Comparison of ENCODE assay signal across 14 cellular contexts in the genomic region with DNA sequence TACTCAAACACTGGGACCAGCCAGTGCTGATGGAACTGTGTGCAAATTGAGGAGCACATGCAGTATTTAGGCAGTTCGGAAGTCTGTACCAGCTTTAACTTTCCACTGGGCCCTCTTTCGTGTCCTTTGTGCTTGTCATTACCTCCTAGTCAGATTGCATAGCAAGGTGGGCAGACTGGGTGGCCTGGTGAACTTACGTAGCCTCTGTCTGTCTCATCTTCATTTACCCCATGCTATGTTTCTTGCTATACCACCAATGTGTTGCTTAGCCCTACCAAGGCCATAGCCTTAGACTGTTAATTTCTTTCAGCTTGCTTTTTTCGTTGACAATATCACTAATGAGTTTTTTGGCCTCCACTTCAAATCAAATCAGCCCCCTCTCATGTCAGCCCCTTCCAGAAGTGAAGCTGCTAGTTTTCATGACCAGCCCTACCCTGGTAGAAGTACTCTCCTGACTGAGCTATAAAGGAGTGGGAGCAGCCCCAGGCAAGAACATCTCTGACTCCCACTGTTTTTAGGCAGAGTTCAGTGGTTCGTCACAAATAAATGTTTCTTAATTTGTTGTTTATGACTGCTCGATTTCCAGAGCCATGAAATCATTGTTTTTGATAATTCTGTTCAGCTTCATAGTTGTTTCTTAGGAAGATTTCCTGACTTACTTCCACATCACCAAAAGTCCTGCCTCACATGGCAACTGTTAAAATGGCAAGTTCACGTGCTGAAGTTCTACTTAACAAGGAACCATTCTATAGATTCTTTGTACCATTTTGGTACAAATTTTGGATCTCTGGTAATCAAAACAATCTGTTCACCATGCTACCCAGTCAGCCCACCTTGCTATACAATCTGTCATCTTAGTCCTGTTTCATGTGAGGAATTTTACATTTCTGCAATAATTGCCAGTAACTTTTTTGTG. TPM values are rescaled to one million over a fixed set of nuclear protein-coding genes. Genes with fewer than 3 reads are reported as not detected.
DNase-seq lines count a peak whose midpoint lies in the region; ATAC-seq and TF ChIP-seq lines count a peak whose summit lies in the region.
"Had no signal": no experiment of that assay in that cellular context is flagged by ENCODE, and none has a peak within 500 bp of the region (broad histone marks: within the 10 kb centered on the region; RNA-seq: fewer than 3 reads in every experiment).

No MANE protein-coding gene starts in this region.

- 87% methylated on average over 7 of the region's 7 CpGs for WGBS in SK-N-SH (ENCODE audit: low lambda C conversion rate)
- 78 to 88% (median 84%) methylated on average over 7 of the region's 7 CpGs for WGBS in stomach, 5 donors

- H3K4me3 ChIP-seq in SK-N-SH (ENCODE audit: low read depth in 2 of 2, low read length in 1 of 2) = peak overlapping the region; percentile 47 to 60
- H3K4me3 ChIP-seq in fibroblast of lung (replicated peaks in 1 of 4; ENCODE audit: control extremely low read depth in 1 of 4, insufficient read depth in 1 of 4, low read depth in 3 of 4, low read length in 4 of 4) = peak overlapping the region in 3 of 4 experiments; percentile 42 to 61 (median 44)
- no peak overlapping the region for H3K4me3 ChIP-seq in stomach

- H3K79me2 ChIP-seq in SK-N-SH (ENCODE audit: insufficient read depth) (peaks cover 23% of the 10 kb centered on the region), fibroblast of lung (ENCODE audit: control insufficient read depth, insufficient read depth, low read length) (no peaks in the 10 kb centered on the region)

- no peaks in the 10 kb centered on the region for H3K9me3 Mint-ChIP-seq in activated T-cell treated with anti-CD3 and anti-CD28 coated beads, Interleukin-2, amount 50 U/mL, for 72 hours

- no peak for TF ChIP-seq RAD21 in SK-N-SH (IDR thresholded peaks at IDR 0.05; ENCODE audit: low read length)

- H3K27me3 Mint-ChIP-seq in activated T-cell treated with anti-CD3 and anti-CD28 coated beads, Interleukin-2, amount 50 U/mL, for 72 hours (ENCODE audit: low read depth) = no peaks in the 10 kb centered on the region

- peaks cover 71% of the 10 kb centered on the region for H3K4me1 Mint-ChIP-seq in activated T-cell treated with anti-CD3 and anti-CD28 coated beads, Interleukin-2, amount 50 U/mL, for 72 hours (ENCODE audit: low read depth)
- H3K4me1 Mint-ChIP-seq: neural crest cell had no signal

- H3K9ac ChIP-seq in SK-N-SH (peak overlapping the region; percentile 69), fibroblast of lung (ENCODE audit: insufficient read depth, low read length) (no peak overlapping the region)

- peak; percentile 34 to 57 for ATAC-seq in activated T-cell treated with anti-CD3 and anti-CD28 coated beads, Interleukin-2, amount 50 U/mL, for 72 hours (replicated peaks in 1 of 2)
- peak; percentile 37 for ATAC-seq in stimulated activated naive CD8-positive, alpha-beta T cell treated with anti-CD3 and anti-CD28 coated beads, Interleukin-15, Interleukin-2, amounts not matched to agents 100 U/mL and 50 U/mL, for 24 hours

- H3K9me3 ChIP-seq in SK-N-SH (no peaks in the 10 kb centered on the region), fibroblast of lung (ENCODE audit: control insufficient read depth, insufficient read depth, low read depth, low read length) (no peaks in the 10 kb centered on the region), stomach (no peaks in the 10 kb centered on the region)

- TF ChIP-seq EP300 in SK-N-SH (IDR thresholded peaks at IDR 0.05; ENCODE audit: borderline replicate concordance in 1 of 2, low read depth in 1 of 2, low read length in 1 of 2) (no peak), stomach (IDR thresholded peaks at IDR 0.05) (no peak)

- H3K4me3 Mint-ChIP-seq in activated T-cell treated with anti-CD3 and anti-CD28 coated beads, Interleukin-2, amount 50 U/mL, for 72 hours = peak overlapping the region; percentile 16 to 85
- H3K4me3 Mint-ChIP-seq: neural crest cell had no signal

- no peak overlapping the region; the same call in 1 of the 2 replicates for H2AFZ ChIP-seq in SK-N-SH (ENCODE audit: low read depth)
- no peak overlapping the region for H2AFZ ChIP-seq in fibroblast of lung (ENCODE audit: low read length)

- CTCF ChIA-PET in SK-N-SH (lab: Yijun Ruan, JAX) = interaction anchor here (0.6 to 1.7 kb wide), 7 partner anchors 10 to 457 kb away, joined by 3 to 6 read pairs (median 3); no protein-coding TSS in a partner anchor

- TF ChIP-seq POLR2A in stomach (IDR thresholded peaks at IDR 0.05) = no peak

- H3K4me1 ChIP-seq in SK-N-SH (ENCODE audit: control insufficient read depth in 1 of 2, insufficient read depth in 2 of 2, low read depth in 1 of 2, low read length in 1 of 2) = peaks cover 0 to 15% of the 10 kb centered on the region in 2 experiments; a peak in 3 of 4 replicates
- peaks cover 2% of the 10 kb centered on the region for H3K4me1 ChIP-seq in fibroblast of lung (ENCODE audit: control insufficient read depth, extremely low read depth, insufficient read depth, low read length)
- H3K4me1 ChIP-seq in stomach = peaks cover 5 to 36% (median 22%) of the 10 kb centered on the region in 4 donors

- TF ChIP-seq CTCF in SK-N-SH (IDR thresholded peaks at IDR 0.05) (no peak), fibroblast of lung (conservative IDR thresholded peaks at IDR 0.05 in 1 of 2, IDR thresholded peaks at IDR 0.05 in 1 of 2; ENCODE audit: low read depth in 1 of 2, low read length in 2 of 2) (no peak), stomach (IDR thresholded peaks at IDR 0.05) (no peak)

- no peaks in the 10 kb centered on the region for H3K27me3 ChIP-seq in SK-N-SH (ENCODE audit: insufficient read depth)
- H3K27me3 ChIP-seq in fibroblast of lung (ENCODE audit: control insufficient read depth, insufficient read depth, low read length) = no peaks in the 10 kb centered on the region
- H3K27me3 ChIP-seq in stomach = no peaks in the 10 kb centered on the region

- H3K27ac ChIP-seq in SK-N-SH (ENCODE audit: low read depth in 2 of 2, low read length in 1 of 2) = peak overlapping the region; percentile 58 to 85; a peak in 3 of 4 replicates
- no peak overlapping the region for H3K27ac ChIP-seq in fibroblast of lung (ENCODE audit: insufficient read depth, low read length)
- no peak overlapping the region for H3K27ac ChIP-seq in stomach
- H3K27ac ChIP-seq: VCaP had no signal

- H4K20me1 ChIP-seq in SK-N-SH (ENCODE audit: insufficient read depth) (no peaks in the 10 kb centered on the region), fibroblast of lung (ENCODE audit: control insufficient read depth, extremely low read depth, insufficient read depth, low read length) (no peaks in the 10 kb centered on the region)

- POLR2A ChIA-PET in SK-N-SH (lab: Yijun Ruan, JAX) = no interaction called here

- H3F3A ChIP-seq in SK-N-SH (replicated peaks; ENCODE audit: insufficient read depth) = peaks cover 19% of the 10 kb centered on the region

- H3K36me3 Mint-ChIP-seq in activated T-cell treated with anti-CD3 and anti-CD28 coated beads, Interleukin-2, amount 50 U/mL, for 72 hours (ENCODE audit: insufficient read depth in 2 of 2) = no peaks in the 10 kb centered on the region

- H3K36me3 ChIP-seq in SK-N-SH (replicated peaks in 1 of 2; ENCODE audit: control insufficient read depth in 1 of 2, insufficient read depth in 2 of 2, low read length in 1 of 2) (no peaks in the 10 kb centered on the region), fibroblast of lung (ENCODE audit: control insufficient read depth, insufficient read depth, low read length) (no peaks in the 10 kb centered on the region), stomach (no peaks in the 10 kb centered on the region)

- intact Hi-C loops in stomach (cut with DNase I; ENCODE audit: low total_unique reads) = no loop called here

- H3K4me2 ChIP-seq in SK-N-SH (peak overlapping the region; percentile 69), fibroblast of lung (ENCODE audit: extremely low read depth, insufficient read depth, low read length) (peak overlapping the region; percentile 42)

- H3K9me2 ChIP-seq in SK-N-SH = no peaks in the 10 kb centered on the region

- H3K27ac Mint-ChIP-seq in activated T-cell treated with anti-CD3 and anti-CD28 coated beads, Interleukin-2, amount 50 U/mL, for 72 hours = peak overlapping the region; percentile 91

- no peak for DNase-seq in activated T-cell treated with anti-CD3 and anti-CD28 coated beads, Interleukin-2, amount 50 U/mL, for 72 hours
- DNase-seq in activated T-cell treated with anti-CD3 and anti-CD28 coated beads for 4 hours (no peak), SK-N-SH (no peak), fibroblast of lung (ENCODE audit: low read depth in 2 of 2) (peak in 1 of 2 donors; percentile 22), stomach (no peak), NCI-H345 (lab: John Stamatoyannopoulos, UW) (no peak), cerebellum (ENCODE audit: low spot score) (no peak)
- no peak for DNase-seq in stimulated activated naive CD8-positive, alpha-beta T cell treated with anti-CD3 and anti-CD28 coated beads, Interleukin-15, Interleukin-2, amounts not matched to agents 100 U/mL and 50 U/mL, for 24 hours
- DNase-seq: activated effector memory CD4-positive, alpha-beta T cell treated with Interleukin-2 at 50 U/mL for 16 hours; cortex of kidney; GF-D8; islet precursor cell had no signal

TF ChIP-seq in SK-N-SH, 30 proteins besides CTCF, POLR2A, EP300 and RAD21 (continues in another document):
- TF ChIP-seq ELF1 (IDR thresholded peaks at IDR 0.05) (no peak), RXRA (IDR thresholded peaks at IDR 0.05; ENCODE audit: borderline replicate concordance, low read depth) (no peak), SMC3 (IDR thresholded peaks at IDR 0.05; ENCODE audit: low read depth, low read length) (no peak), NFIC (IDR thresholded peaks at IDR 0.05; ENCODE audit: borderline replicate concordance) (no peak), FOXM1 (IDR thresholded peaks at IDR 0.05; ENCODE audit: low read depth) (no peak)
- TF ChIP-seq, protein P1, sequence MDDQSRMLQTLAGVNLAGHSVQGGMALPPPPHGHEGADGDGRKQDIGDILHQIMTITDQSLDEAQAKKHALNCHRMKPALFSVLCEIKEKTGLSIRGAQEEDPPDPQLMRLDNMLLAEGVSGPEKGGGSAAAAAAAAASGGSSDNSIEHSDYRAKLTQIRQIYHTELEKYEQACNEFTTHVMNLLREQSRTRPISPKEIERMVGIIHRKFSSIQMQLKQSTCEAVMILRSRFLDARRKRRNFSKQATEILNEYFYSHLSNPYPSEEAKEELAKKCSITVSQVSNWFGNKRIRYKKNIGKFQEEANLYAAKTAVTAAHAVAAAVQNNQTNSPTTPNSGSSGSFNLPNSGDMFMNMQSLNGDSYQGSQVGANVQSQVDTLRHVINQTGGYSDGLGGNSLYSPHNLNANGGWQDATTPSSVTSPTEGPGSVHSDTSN (IDR thresholded peaks at IDR 0.05) = no peak

RNA-seq across cellular contexts. Expression of a gene that starts 19.3 kb away (rescaled TPM):
- 10 to 100 TPM; 35.0 to 42.4 TPM for total RNA-seq in activated T-cell treated with anti-CD3 and anti-CD28 coated beads, Interleukin-2, amount 50 U/mL, for 72 hours
- polyA plus RNA-seq in SK-N-SH (2012; rRNA removed) = 7.5 and 9.9 TPM in 2 replicates
- 15.7 and 18.0 TPM in 2 replicates for polyA plus RNA-seq in SK-N-SH (2012; cell fraction: cytosol; rRNA removed)
- 3.7 and 11.3 TPM in 2 replicates for polyA plus RNA-seq in SK-N-SH (2012; cell fraction: nucleus; rRNA removed)
- 18.5 and 22.0 TPM in 2 replicates for total RNA-seq in fibroblast of lung
- polyA plus RNA-seq in fibroblast of lung = 28.3 and 32.6 TPM in 2 replicates
- 15.4 and 17.2 TPM in 2 replicates for polyA plus RNA-seq in fibroblast of lung (2012)
- 2.7 and 5.5 TPM in 2 replicates for polyA minus RNA-seq in fibroblast of lung (ENCODE audit: low replicate concordance)
- 10 to 100 TPM; 21.4 to 64.8 (median 43.8) TPM for total RNA-seq in stomach
- 10 to 100 TPM; 13.8 to 33.1 (median 29.6) TPM for polyA plus RNA-seq in stomach
- 210 TPM for total RNA-seq in cerebellum

Comparison
In these comparisons a context has a peak if more than half of its experiments do, and no peak if none do; other contexts are left out.
1. H3K27ac ChIP-seq: peak in SK-N-SH (2 of 2); none in fibroblast of lung (single experiment) and stomach (0 of 5).
2. H3K4me3 ChIP-seq: peak in SK-N-SH (2 of 2) and fibroblast of lung (3 of 4); none in stomach (0 of 4).